1 cellular context compared by ENCODE assay signal in genomic region chr19:46615966-46616365, GRCh38.
A peak's percentile ranks its signal among the peaks of the same experiment; 100 is the strongest.
TF ChIP-seq lines count a peak whose summit lies in the region.

No MANE protein-coding gene starts in this region.

TF ChIP-seq in HepG2, 621 proteins besides CTCF, POLR2A, EP300 and RAD21:
- TF ChIP-seq, protein P1, sequence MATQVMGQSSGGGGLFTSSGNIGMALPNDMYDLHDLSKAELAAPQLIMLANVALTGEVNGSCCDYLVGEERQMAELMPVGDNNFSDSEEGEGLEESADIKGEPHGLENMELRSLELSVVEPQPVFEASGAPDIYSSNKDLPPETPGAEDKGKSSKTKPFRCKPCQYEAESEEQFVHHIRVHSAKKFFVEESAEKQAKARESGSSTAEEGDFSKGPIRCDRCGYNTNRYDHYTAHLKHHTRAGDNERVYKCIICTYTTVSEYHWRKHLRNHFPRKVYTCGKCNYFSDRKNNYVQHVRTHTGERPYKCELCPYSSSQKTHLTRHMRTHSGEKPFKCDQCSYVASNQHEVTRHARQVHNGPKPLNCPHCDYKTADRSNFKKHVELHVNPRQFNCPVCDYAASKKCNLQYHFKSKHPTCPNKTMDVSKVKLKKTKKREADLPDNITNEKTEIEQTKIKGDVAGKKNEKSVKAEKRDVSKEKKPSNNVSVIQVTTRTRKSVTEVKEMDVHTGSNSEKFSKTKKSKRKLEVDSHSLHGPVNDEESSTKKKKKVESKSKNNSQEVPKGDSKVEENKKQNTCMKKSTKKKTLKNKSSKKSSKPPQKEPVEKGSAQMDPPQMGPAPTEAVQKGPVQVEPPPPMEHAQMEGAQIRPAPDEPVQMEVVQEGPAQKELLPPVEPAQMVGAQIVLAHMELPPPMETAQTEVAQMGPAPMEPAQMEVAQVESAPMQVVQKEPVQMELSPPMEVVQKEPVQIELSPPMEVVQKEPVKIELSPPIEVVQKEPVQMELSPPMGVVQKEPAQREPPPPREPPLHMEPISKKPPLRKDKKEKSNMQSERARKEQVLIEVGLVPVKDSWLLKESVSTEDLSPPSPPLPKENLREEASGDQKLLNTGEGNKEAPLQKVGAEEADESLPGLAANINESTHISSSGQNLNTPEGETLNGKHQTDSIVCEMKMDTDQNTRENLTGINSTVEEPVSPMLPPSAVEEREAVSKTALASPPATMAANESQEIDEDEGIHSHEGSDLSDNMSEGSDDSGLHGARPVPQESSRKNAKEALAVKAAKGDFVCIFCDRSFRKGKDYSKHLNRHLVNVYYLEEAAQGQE (IDR thresholded peaks at IDR 0.05; ENCODE audit: borderline replicate concordance in 1 of 2, low read depth in 1 of 2, low read length in 2 of 2) = no peak
- TF ChIP-seq RARA (CRISPR knock-in tag; IDR thresholded peaks at IDR 0.05) = 0 out of 2 replicates have a peak, but pooled peaks have one; percentile 17
- TF ChIP-seq ZKSCAN1 (IDR thresholded peaks at IDR 0.05; ENCODE audit: low read length) = no peak
- TF ChIP-seq ZNF138 (CRISPR knock-in tag; IDR thresholded peaks at IDR 0.05; ENCODE audit: low read depth) = no peak
- no peak for TF ChIP-seq THAP8 (CRISPR knock-in tag; IDR thresholded peaks at IDR 0.05; ENCODE audit: borderline replicate concordance)
- TF ChIP-seq TFDP1 (CRISPR knock-in tag; IDR thresholded peaks at IDR 0.05; ENCODE audit: borderline replicate concordance) = no peak
- no peak for TF ChIP-seq MTA3 (CRISPR knock-in tag; IDR thresholded peaks at IDR 0.05)
